ENCODE assay signal across 8 cellular contexts in the genomic region with DNA sequence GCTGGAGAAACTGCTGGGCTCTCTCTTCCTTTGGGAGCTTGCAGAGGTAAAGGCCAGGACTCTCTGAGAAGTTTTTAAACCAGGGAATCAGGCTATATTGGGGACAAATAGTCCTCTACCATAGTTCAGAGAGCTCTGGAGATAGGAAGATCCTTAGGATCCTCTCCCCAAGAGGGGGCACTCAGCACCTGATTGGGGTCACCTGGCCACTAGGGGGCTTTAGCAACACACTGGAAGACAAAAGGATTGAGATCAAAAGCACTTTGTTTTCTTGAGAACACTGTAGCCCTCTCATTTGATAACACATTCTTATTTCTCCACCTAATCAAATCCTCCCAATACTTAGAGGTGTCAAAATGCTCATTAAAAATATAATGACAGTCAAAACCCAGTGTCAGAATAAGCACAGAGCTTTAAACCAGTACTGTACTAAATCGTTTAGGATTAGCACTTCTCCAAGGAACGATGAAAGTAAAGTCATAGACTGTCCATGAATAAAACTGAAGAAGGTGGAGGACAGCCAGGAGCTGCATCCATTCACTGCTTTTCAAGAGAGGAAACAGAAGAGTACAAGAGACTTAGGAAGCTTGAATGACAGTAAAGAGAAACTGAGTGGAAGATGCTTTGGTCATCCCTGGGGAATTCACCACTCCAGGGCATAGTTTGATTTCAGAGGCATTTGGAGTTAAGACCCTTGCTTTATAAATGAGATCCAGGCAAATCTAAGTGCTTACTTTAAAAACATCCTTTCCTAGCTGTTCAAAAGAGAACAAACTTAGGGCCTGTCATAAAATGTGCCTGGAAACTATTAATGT. TPM values are rescaled to one million over a fixed set of nuclear protein-coding genes. Genes with fewer than 3 reads are reported as not detected.
DNase-seq lines count a peak whose midpoint lies in the region; ATAC-seq and TF ChIP-seq lines count a peak whose summit lies in the region.

No MANE protein-coding gene starts in this region.

- H3K36me3 ChIP-seq in A673 (ENCODE audit: insufficient read depth, low read length, poor library complexity, severe bottlenecking), result no peaks in the 10 kb centered on the region
- no peaks in the 10 kb centered on the region for H3K36me3 ChIP-seq in GM06990 (ENCODE audit: control insufficient read depth, insufficient read depth, low read length)
- no peaks in the 10 kb centered on the region for H3K36me3 ChIP-seq in Peyer's patch

- H3K4me1 ChIP-seq in A673 (ENCODE audit: insufficient read depth, low read length, poor library complexity, severe bottlenecking) (no peaks in the 10 kb centered on the region), Peyer's patch (no peaks in the 10 kb centered on the region)

- H3K27ac ChIP-seq in A673 (ENCODE audit: low read depth, low read length, poor library complexity, severe bottlenecking), result no peak overlapping the region
- H3K27ac ChIP-seq in Peyer's patch, result no peak overlapping the region

- CTCF ChIA-PET in A673 (lab: Charles Lee), result no interaction called here

- no peak for TF ChIP-seq POLR2A in Peyer's patch (IDR thresholded peaks at IDR 0.05)

- DNase-seq in A673 (ENCODE audit: low spot score) (no peak), GM06990 (ENCODE audit: extremely low read depth, insufficient read length) (no peak), Peyer's patch (peak in 1 of 3 donors; percentile 53), foreskin fibroblast (peak in 1 of 2 donors; percentile 18), globus pallidus (ENCODE audit: low spot score) (no peak), GOT3 (lab: John Stamatoyannopoulos, UW) (no peak)

- ATAC-seq in HG03457 (IDR thresholded peaks at IDR 0.05; ENCODE audit: unreplicated experiment), result no peak
- ATAC-seq in HG02571 (IDR thresholded peaks at IDR 0.05; ENCODE audit: unreplicated experiment), result no peak

- POLR2A ChIA-PET in A673 (lab: Charles Lee; ENCODE audit: low non-redundant PET), result no interaction called here

- H3K9me3 ChIP-seq in A673 (ENCODE audit: low read depth, low read length, poor library complexity, severe bottlenecking) (no peaks in the 10 kb centered on the region), Peyer's patch (no peaks in the 10 kb centered on the region)

- TF ChIP-seq CTCF in A673 (conservative IDR thresholded peaks at IDR 0.05; ENCODE audit: low read depth, low read length) (peak; percentile 44), GM06990 (IDR thresholded peaks at IDR 0.05; ENCODE audit: insufficient read depth, low read length, poor library complexity, severe bottlenecking) (peak; percentile 84), Peyer's patch (IDR thresholded peaks at IDR 0.05) (peak in 4 of 6 experiments; percentile 31 to 44 (median 38)), foreskin fibroblast (IDR thresholded peaks at IDR 0.05; ENCODE audit: low read depth, low read length) (peak; percentile 23)

- BruUV-seq in A673 (replicated peaks; lab: Mats Ljungman, UMichigan), result no TSS peak

- H3K4me3 ChIP-seq in A673 (ENCODE audit: low read depth, low read length, poor library complexity, severe bottlenecking) (no peak overlapping the region), GM06990 (replicated peaks; ENCODE audit: low read depth, low read length) (no peak overlapping the region), Peyer's patch (no peak overlapping the region), foreskin fibroblast (ENCODE audit: low read depth in 1 of 2, low read length in 2 of 2) (no peak overlapping the region)

- H3K27me3 ChIP-seq in A673 (replicated peaks; ENCODE audit: insufficient read depth, low read depth, low read length, poor library complexity) (peaks cover 4% of the 10 kb centered on the region), GM06990 (replicated peaks; ENCODE audit: control insufficient read depth, insufficient read depth, low read length) (0 out of 2 replicates have a peak, but pooled peaks cover 2% of the 10 kb centered on the region), Peyer's patch (no peaks in the 10 kb centered on the region)

- intact Hi-C loops in A673 (cut with micrococcal nuclease; ENCODE audit: unreplicated experiment), result no loop called here

RNA-seq across cellular contexts. Expression of a gene that starts 26.5 kb away (rescaled TPM):
- total RNA-seq in A673 (2021), result not detected in 2 replicates
- 10 to 100 TPM; 12.1 to 53.6 (median 20.2) TPM for total RNA-seq in Peyer's patch

Comparison
In these comparisons a context has a peak if more than half of its experiments do, and no peak if none do; other contexts are left out.
1. CTCF ChIP-seq: peak in every context shown above with its lines; median percentile 84 in GM06990; 44 in A673; 38 in Peyer's patch; 23 in foreskin fibroblast.
2. RNA of a gene that starts 26.5 kb away (total RNA-seq): 12.1 to 53.6 TPM in Peyer's patch; not detected in A673; every median in the first group is over 10 times any median in the second.